Comparison of ENCODE assay signal across 8 cellular contexts in genomic region chr2:186590538-186591441, GRCh38. TPM values are rescaled to one million over a fixed set of nuclear protein-coding genes. Genes with fewer than 3 reads are reported as not detected.
DNase-seq lines count a peak whose midpoint lies in the region; ATAC-seq, FAIRE-seq and TF ChIP-seq lines count a peak whose summit lies in the region.

No MANE protein-coding gene starts in this region.

- H2AFZ ChIP-seq in smooth muscle cell (ENCODE audit: low read depth): no peak overlapping the region

- H3K9me3 ChIP-seq in AG04450 (ENCODE audit: control insufficient read depth, insufficient read depth, low read length) (no peaks in the 10 kb centered on the region; the same call in 1 of the 2 replicates), smooth muscle cell (replicated peaks; ENCODE audit: low read depth) (no peaks in the 10 kb centered on the region)

- H3K9ac ChIP-seq in smooth muscle cell (ENCODE audit: low read depth): peak overlapping the region; percentile 99

- FAIRE-seq in islet of Langerhans (lab: Jason Lieb, UNC): peak; percentile 64

- H3K36me3 ChIP-seq in smooth muscle cell (ENCODE audit: low read depth): no peaks in the 10 kb centered on the region

- H3K4me3 ChIP-seq in AG04450 (ENCODE audit: low read depth, low read length): peak overlapping the region; percentile 90
- peak overlapping the region; percentile 96 for H3K4me3 ChIP-seq in smooth muscle cell

- POLR2A ChIA-PET in AG04450 (lab: Yijun Ruan, JAX) (interaction anchor here (0.6 to 1.6 kb wide), 7 partner anchors 8 to 98 kb away, joined by 3 to 9 read pairs (median 3); no protein-coding TSS in a partner anchor), GM10248 (lab: Yijun Ruan, JAX) (no interaction called here)

- peak; percentile 19 for ATAC-seq in HG03469 (IDR thresholded peaks at IDR 0.05; ENCODE audit: unreplicated experiment)

- CTCF ChIA-PET in AG04450 (lab: Charles Lee) (interaction anchor here (0.7 to 1.6 kb wide), 2 partner anchors 50 to 82 kb away, joined by 3 to 10 read pairs; no protein-coding TSS in a partner anchor), GM10248 (lab: Yijun Ruan, JAX) (interaction anchor here (1.0 to 2.1 kb wide), 4 partner anchors 7 to 87 kb away, joined by 3 to 7 read pairs (median 4); no protein-coding TSS in a partner anchor)

- H4K20me1 ChIP-seq in smooth muscle cell (ENCODE audit: low read depth): peaks cover 50% of the 10 kb centered on the region

- H3K4me2 ChIP-seq in smooth muscle cell: peak overlapping the region; percentile 86

- no peak for DNase-seq in AG04450 (ENCODE audit: low read depth, low spot score)
- DNase-seq in GM10248 (ENCODE audit: extremely low spot score): peak; percentile 24
- peak; percentile 51 for DNase-seq in SHP77 treated with DMSO at 0.1 percent for 48 hours (lab: John Stamatoyannopoulos, UW)
- DNase-seq in central memory CD4-positive, alpha-beta T cell: peak; percentile 13
- DNase-seq in smooth muscle cell (lab: John Stamatoyannopoulos, UW; ENCODE audit: unreplicated experiment): no peak
- no peak for DNase-seq in D341Med (ENCODE audit: low spot score)

- peaks cover 50% of the 10 kb centered on the region for H3K4me1 ChIP-seq in smooth muscle cell (ENCODE audit: low read depth)

- peaks cover 81% of the 10 kb centered on the region for H3K79me2 ChIP-seq in smooth muscle cell (ENCODE audit: low read depth)

- H3K27me3 ChIP-seq in AG04450 (ENCODE audit: control insufficient read depth, insufficient read depth, low read length): no peaks in the 10 kb centered on the region
- no peaks in the 10 kb centered on the region for H3K27me3 ChIP-seq in smooth muscle cell (ENCODE audit: low read depth)

- H3F3A ChIP-seq in smooth muscle cell (ENCODE audit: low read depth): peaks cover 12% of the 10 kb centered on the region

- H3K27ac ChIP-seq in AG04450 (ENCODE audit: low read depth, low read length): peak overlapping the region; percentile 86
- peak overlapping the region; percentile 99 for H3K27ac ChIP-seq in smooth muscle cell (ENCODE audit: low read depth)

- under 1% methylated on average over 25 of the region's 25 CpGs for WGBS in smooth muscle cell (ENCODE audit: low lambda C conversion rate)

- TF ChIP-seq CTCF in AG04450 (IDR thresholded peaks at IDR 0.05; ENCODE audit: low read depth, low read length) (no peak), GM10248 (IDR thresholded peaks at IDR 0.05; ENCODE audit: control extremely low read depth, extremely low read depth, low read depth, missing control alignments) (no peak), smooth muscle cell (IDR thresholded peaks at IDR 0.05; ENCODE audit: borderline replicate concordance, insufficient read depth, poor library complexity, severe bottlenecking) (no peak)

RNA-seq across cellular contexts. Expression of gene ITGAV, which starts 0.9 kb away (rescaled TPM):
- polyA plus RNA-seq in AG04450 (2011; rRNA removed) (106 and 129 TPM in 2 replicates), smooth muscle cell (70.8 and 78.3 TPM in 2 replicates)
- polyA minus RNA-seq in AG04450 (2011; rRNA and poly(A)+ RNA removed): 120 and 181 TPM in 2 replicates
- total RNA-seq in smooth muscle cell: 360 and 467 TPM in 2 replicates

Comparison
In these comparisons a context has a peak if more than half of its experiments do, and no peak if none do; other contexts are left out.
1. DNase-seq: peak in GM10248 (single experiment), SHP77 treated with DMSO at 0.1 percent for 48 hours (single experiment) and central memory CD4-positive, alpha-beta T cell (single experiment); none in AG04450 (single experiment), smooth muscle cell (single experiment) and D341Med (single experiment).